In genomic region chr17:20999841-21000532, GRCh38 we compare ENCODE assay signal across 12 cellular contexts. TPM values are rescaled to one million over a fixed set of nuclear protein-coding genes. Genes with fewer than 3 reads are reported as not detected.
DNase-seq lines count a peak whose midpoint lies in the region; ATAC-seq and TF ChIP-seq lines count a peak whose summit lies in the region.
"Had no signal": no experiment of that assay in that cellular context is flagged by ENCODE, and none has a peak within 500 bp of the region (broad histone marks: within the 10 kb centered on the region; RNA-seq: fewer than 3 reads in every experiment).

No MANE protein-coding gene starts in this region.

- H3K9ac ChIP-seq in HUES64 (ENCODE audit: low read depth, low read length) (no peak overlapping the region), smooth muscle cell (ENCODE audit: low read depth) (no peak overlapping the region)

- H3K79me2 ChIP-seq in smooth muscle cell (ENCODE audit: low read depth), result peaks cover 34% of the 10 kb centered on the region

- H3K27me3 Mint-ChIP-seq in CD4-positive, CD25-positive, alpha-beta regulatory T cell, result no peaks in the 10 kb centered on the region
- H3K27me3 Mint-ChIP-seq in endothelial cell (ENCODE audit: unreplicated experiment), result peaks cover 11% of the 10 kb centered on the region
- H3K27me3 Mint-ChIP-seq: activated CD8-positive, alpha-beta memory T cell treated with anti-CD3 and anti-CD28 coated beads, Interleukin-2, amount 10 ng/mL, durations not matched to agents 7 days and 5 days had no signal

- peaks cover 0 to 45% (median 8%) of the 10 kb centered on the region in 4 donors for H3K4me1 Mint-ChIP-seq in CD4-positive, CD25-positive, alpha-beta regulatory T cell
- H3K4me1 Mint-ChIP-seq in endothelial cell (ENCODE audit: unreplicated experiment), result peaks cover 12% of the 10 kb centered on the region

- H3K27ac ChIP-seq in CD4-positive, CD25-positive, alpha-beta regulatory T cell (ENCODE audit: insufficient read depth, low read length, poor library complexity, severe bottlenecking), result no peak overlapping the region
- peak overlapping the region; percentile 30; the same call in 1 of the 2 replicates for H3K27ac ChIP-seq in HUES64 (ENCODE audit: low read depth, low read length)
- H3K27ac ChIP-seq in smooth muscle cell (ENCODE audit: low read depth), result peak overlapping the region; percentile 18

- no peak for DNase-seq in CD4-positive, CD25-positive, alpha-beta regulatory T cell
- DNase-seq in endothelial cell (ENCODE audit: low spot score) (no peak), smooth muscle cell (lab: John Stamatoyannopoulos, UW; ENCODE audit: unreplicated experiment) (no peak), hepatic stellate cell (ENCODE audit: low spot score) (no peak), NCI-H2196 (lab: John Stamatoyannopoulos, UW; ENCODE audit: unreplicated experiment) (no peak), middle frontal gyrus (ENCODE audit: extremely low spot score, low spot score) (no peak)
- DNase-seq: activated CD8-positive, alpha-beta memory T cell treated with anti-CD3 and anti-CD28 coated beads, Interleukin-2, amount 10 ng/mL, durations not matched to agents 7 days and 5 days; amniotic stem cell; KBM-7; NCI-H187; RPMI8226 had no signal

- H3K36me3 ChIP-seq in CD4-positive, CD25-positive, alpha-beta regulatory T cell (ENCODE audit: control insufficient read depth, insufficient read depth, low read length), result peaks cover 38% of the 10 kb centered on the region
- H3K36me3 ChIP-seq in HUES64 (ENCODE audit: insufficient read depth, low read length) (peaks cover 66% of the 10 kb centered on the region), smooth muscle cell (ENCODE audit: low read depth) (peaks cover 7% of the 10 kb centered on the region)

- TF ChIP-seq CTCF in endothelial cell (IDR thresholded peaks at IDR 0.05; ENCODE audit: unreplicated experiment) (no peak), smooth muscle cell (IDR thresholded peaks at IDR 0.05; ENCODE audit: borderline replicate concordance, insufficient read depth, poor library complexity, severe bottlenecking) (no peak)

- H3K27ac Mint-ChIP-seq in CD4-positive, CD25-positive, alpha-beta regulatory T cell, result peak overlapping the region in 2 of 3 donors; percentile 19 to 55
- H3K27ac Mint-ChIP-seq in endothelial cell (ENCODE audit: unreplicated experiment), result peak overlapping the region; percentile 67

- peaks cover 5% of the 10 kb centered on the region for H3K4me1 ChIP-seq in CD4-positive, CD25-positive, alpha-beta regulatory T cell (ENCODE audit: control insufficient read depth, insufficient read depth, low read length, poor library complexity, severe bottlenecking)
- H3K4me1 ChIP-seq in HUES64 (ENCODE audit: insufficient read depth, low read length), result no peaks in the 10 kb centered on the region
- H3K4me1 ChIP-seq in smooth muscle cell (ENCODE audit: low read depth), result no peaks in the 10 kb centered on the region

- no peak overlapping the region for H2AFZ ChIP-seq in smooth muscle cell (ENCODE audit: low read depth)

- peaks cover 26% of the 10 kb centered on the region for H3F3A ChIP-seq in smooth muscle cell (ENCODE audit: low read depth)

- no peak for ATAC-seq in CD4-positive, CD25-positive, alpha-beta regulatory T cell (ENCODE audit: low read depth in 2 of 2)
- ATAC-seq: activated CD8-positive, alpha-beta memory T cell treated with anti-CD3 and anti-CD28 coated beads, Interleukin-2, amount 10 ng/mL, durations not matched to agents 7 days and 5 days had no signal

- H3K36me3 Mint-ChIP-seq in CD4-positive, CD25-positive, alpha-beta regulatory T cell, result peaks cover 15% of the 10 kb centered on the region
- peaks cover 36% of the 10 kb centered on the region for H3K36me3 Mint-ChIP-seq in endothelial cell (ENCODE audit: low read depth, unreplicated experiment)

- H3K4me2 ChIP-seq in smooth muscle cell, result no peak overlapping the region

- no peaks in the 10 kb centered on the region for H3K9me3 ChIP-seq in CD4-positive, CD25-positive, alpha-beta regulatory T cell (ENCODE audit: control insufficient read depth in 2 of 2, low read length in 2 of 2)
- H3K9me3 ChIP-seq in HUES64 (ENCODE audit: insufficient read depth, low read depth, low read length) (no peaks in the 10 kb centered on the region), smooth muscle cell (replicated peaks; ENCODE audit: low read depth) (no peaks in the 10 kb centered on the region)

- H3K4me3 ChIP-seq in CD4-positive, CD25-positive, alpha-beta regulatory T cell (ENCODE audit: low read depth, low read length), result no peak overlapping the region
- H3K4me3 ChIP-seq in HUES64 (ENCODE audit: low read length) (no peak overlapping the region), smooth muscle cell (no peak overlapping the region)

- peaks cover 73% of the 10 kb centered on the region for H4K20me1 ChIP-seq in smooth muscle cell (ENCODE audit: low read depth)

- no peaks in the 10 kb centered on the region for H3K9me3 Mint-ChIP-seq in CD4-positive, CD25-positive, alpha-beta regulatory T cell
- no peaks in the 10 kb centered on the region for H3K9me3 Mint-ChIP-seq in endothelial cell (ENCODE audit: unreplicated experiment)

- peak overlapping the region in 1 of 4 donors; percentile 69 for H3K4me3 Mint-ChIP-seq in CD4-positive, CD25-positive, alpha-beta regulatory T cell
- H3K4me3 Mint-ChIP-seq in endothelial cell (ENCODE audit: unreplicated experiment), result no peak overlapping the region
- H3K4me3 Mint-ChIP-seq: activated CD8-positive, alpha-beta memory T cell treated with anti-CD3 and anti-CD28 coated beads, Interleukin-2, amount 10 ng/mL, durations not matched to agents 7 days and 5 days had no signal

- no peaks in the 10 kb centered on the region for H3K27me3 ChIP-seq in CD4-positive, CD25-positive, alpha-beta regulatory T cell (ENCODE audit: control insufficient read depth, insufficient read depth, low read length)
- H3K27me3 ChIP-seq in HUES64 (ENCODE audit: insufficient read depth, low read length) (no peaks in the 10 kb centered on the region), smooth muscle cell (ENCODE audit: low read depth) (no peaks in the 10 kb centered on the region)

- 97% methylated on average over 13 of the region's 13 CpGs for WGBS in HUES64
- WGBS in smooth muscle cell (ENCODE audit: low lambda C conversion rate), result 93% methylated on average over 13 of the region's 13 CpGs

RNA-seq across cellular contexts. Expression of gene USP22, which starts 42.8 kb away (rescaled TPM):
- total RNA-seq in CD4-positive, CD25-positive, alpha-beta regulatory T cell, result 152 TPM
- polyA plus RNA-seq in CD4-positive, CD25-positive, alpha-beta regulatory T cell, result 10 to 100 TPM; 32.1 to 39.8 (median 37.9) TPM
- polyA plus RNA-seq in HUES64 (2013, experiment 1 of 2), result 191 TPM
- polyA plus RNA-seq in HUES64 (2013, experiment 2 of 2), result 190 TPM
- 294 TPM for total RNA-seq in endothelial cell (ENCODE audit: unreplicated experiment)
- total RNA-seq in smooth muscle cell, result 136 and 151 TPM in 2 replicates
- 79.3 and 85.1 TPM in 2 replicates for polyA plus RNA-seq in smooth muscle cell
